In the genomic region with DNA sequence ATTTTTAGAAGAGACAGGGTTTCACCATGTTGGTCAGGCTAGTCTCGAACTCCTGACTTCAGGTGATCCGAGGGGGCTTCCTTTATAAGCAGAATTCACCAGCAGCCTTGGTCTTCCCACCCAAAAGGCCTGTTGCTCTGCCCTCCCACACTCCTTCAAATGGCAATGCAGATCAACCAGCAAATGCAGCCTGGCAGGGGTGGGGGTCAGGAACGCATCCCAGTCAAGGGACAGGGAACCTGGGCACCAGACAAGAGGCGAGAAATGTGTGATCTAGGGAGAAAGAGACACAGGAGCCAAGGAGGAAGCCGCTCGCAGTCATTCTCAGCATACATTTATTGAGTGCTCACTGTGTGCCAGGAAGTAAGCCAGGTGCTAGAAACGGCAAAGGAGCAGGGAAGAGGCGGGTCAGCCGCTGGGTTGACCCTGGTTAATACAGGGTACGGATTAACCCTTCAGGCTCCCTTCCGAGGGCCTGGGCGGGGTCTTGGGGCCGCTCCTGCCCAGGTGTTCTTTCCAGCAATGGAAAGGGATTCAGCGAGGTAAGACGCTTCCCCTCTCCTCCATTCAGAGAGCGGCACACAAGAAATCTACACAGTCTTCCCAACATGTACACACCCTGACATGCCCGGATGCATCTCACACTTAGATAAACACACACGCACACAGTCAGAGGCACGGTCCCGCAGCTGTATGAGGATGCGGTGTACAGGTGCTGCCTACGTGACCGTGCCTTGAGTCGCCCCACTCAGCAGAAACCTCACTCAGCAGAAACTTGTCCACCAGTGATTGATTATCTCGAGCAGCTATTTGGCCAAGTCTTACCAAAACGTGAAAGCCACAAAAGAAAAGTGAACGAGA, we compare ENCODE assay signal across 1 cellular context.
TF ChIP-seq lines count a peak whose summit lies in the region.

No MANE protein-coding gene starts in this region.

TF ChIP-seq in K562, 482 proteins besides CTCF, POLR2A, EP300 and RAD21 (continued from another document):
- TF ChIP-seq ZNF316 (IDR thresholded peaks at IDR 0.05) = 0 out of 2 replicates have a peak, but pooled peaks have one; percentile 10
TF ChIP-seq in K562: peak in this region for 2.
